Comparison of ENCODE assay signal across 8 cellular contexts in genomic region chr12:95548056-95548538, GRCh38. TPM values are rescaled to one million over a fixed set of nuclear protein-coding genes. Genes with fewer than 3 reads are reported as not detected.
DNase-seq lines count a peak whose midpoint lies in the region; ATAC-seq and TF ChIP-seq lines count a peak whose summit lies in the region.

No MANE protein-coding gene starts in this region.

- no peak for TF ChIP-seq EP300 in neural cell (conservative IDR thresholded peaks at IDR 0.05; ENCODE audit: poor library complexity, severe bottlenecking)

- no peak for ATAC-seq in HG02938 (IDR thresholded peaks at IDR 0.05; ENCODE audit: unreplicated experiment)

- H3K4me3 ChIP-seq in AG09309 (ENCODE audit: control insufficient read depth, low read depth, low read length) (peak overlapping the region; percentile 30), fibroblast of lung (replicated peaks in 1 of 4; ENCODE audit: control extremely low read depth in 1 of 4, insufficient read depth in 1 of 4, low read depth in 3 of 4, low read length in 4 of 4) (peak overlapping the region; percentile 49 to 83 (median 74)), neural cell (ENCODE audit: low read length) (peak overlapping the region; percentile 92), urinary bladder (ENCODE audit: low read depth, low read length) (peak overlapping the region; percentile 77)
- peak overlapping the region; percentile 85 for H3K4me3 ChIP-seq in Jurkat, Clone E6-1 (ENCODE audit: low read length)

- no peaks in the 10 kb centered on the region for H3K36me3 ChIP-seq in fibroblast of lung (ENCODE audit: control insufficient read depth, insufficient read depth, low read length)
- no peaks in the 10 kb centered on the region for H3K36me3 ChIP-seq in neural cell (ENCODE audit: insufficient read depth, low read length)
- no peaks in the 10 kb centered on the region for H3K36me3 ChIP-seq in urinary bladder (ENCODE audit: insufficient read depth)

- WGBS in urinary bladder, result 2% methylated on average over 50 of the region's 50 CpGs

- H3K27ac ChIP-seq in fibroblast of lung (ENCODE audit: insufficient read depth, low read length), result peak overlapping the region; percentile 93
- peak overlapping the region; percentile 45 for H3K27ac ChIP-seq in neural cell (ENCODE audit: low read length)
- H3K27ac ChIP-seq in urinary bladder (ENCODE audit: low read depth), result no peak overlapping the region

- TF ChIP-seq CTCF in AG09309 (IDR thresholded peaks at IDR 0.05; ENCODE audit: control insufficient read depth, insufficient read depth, low read depth, low read length, missing control alignments) (no peak), fibroblast of lung (conservative IDR thresholded peaks at IDR 0.05 in 1 of 2, IDR thresholded peaks at IDR 0.05 in 1 of 2; ENCODE audit: low read depth in 1 of 2, low read length in 2 of 2) (no peak), neural cell (IDR thresholded peaks at IDR 0.05; ENCODE audit: poor library complexity, severe bottlenecking) (no peak)

- no peaks in the 10 kb centered on the region for H3K9me2 ChIP-seq in neural cell (ENCODE audit: insufficient read depth, low read length)

- peak overlapping the region; percentile 88 for H3K9ac ChIP-seq in fibroblast of lung (ENCODE audit: insufficient read depth, low read length)
- H3K9ac ChIP-seq in neural cell (ENCODE audit: low read length), result peak overlapping the region; percentile 76

- H3K4me2 ChIP-seq in fibroblast of lung (ENCODE audit: extremely low read depth, insufficient read depth, low read length), result peak overlapping the region; percentile 78
- H3K4me2 ChIP-seq in neural cell (ENCODE audit: low read length), result peak overlapping the region; percentile 98

- H3F3A ChIP-seq in neural cell (ENCODE audit: insufficient read depth, low read length, poor library complexity, severe bottlenecking), result peaks cover 3% of the 10 kb centered on the region

- DNase-seq in AG09309 (ENCODE audit: low read depth), result no peak
- no peak for DNase-seq in Jurkat, Clone E6-1 (ENCODE audit: low read depth, low spot score)
- DNase-seq in activated CD8-positive, alpha-beta memory T cell treated with anti-CD3 and anti-CD28 coated beads, Interleukin-2, amount 50 U/mL, for 48 hours, result peak; percentile 67
- no peak for DNase-seq in fibroblast of lung (ENCODE audit: low read depth in 2 of 2)
- no peak for DNase-seq in RPMI8226

- H3K9me3 ChIP-seq in fibroblast of lung (ENCODE audit: control insufficient read depth, insufficient read depth, low read depth, low read length) (no peaks in the 10 kb centered on the region), neural cell (ENCODE audit: low read length) (no peaks in the 10 kb centered on the region)

- H3K79me2 ChIP-seq in fibroblast of lung (ENCODE audit: control insufficient read depth, insufficient read depth, low read length), result peaks cover 7% of the 10 kb centered on the region
- peaks cover 6% of the 10 kb centered on the region for H3K79me2 ChIP-seq in neural cell (replicated peaks; ENCODE audit: insufficient read depth, low read length)

- H3K27me3 ChIP-seq in fibroblast of lung (ENCODE audit: control insufficient read depth, insufficient read depth, low read length), result peaks cover 8% of the 10 kb centered on the region
- H3K27me3 ChIP-seq in neural cell (ENCODE audit: insufficient read depth, low read depth, low read length), result peaks cover 14% of the 10 kb centered on the region

- no peaks in the 10 kb centered on the region for H4K20me1 ChIP-seq in fibroblast of lung (ENCODE audit: control insufficient read depth, extremely low read depth, insufficient read depth, low read length)
- no peaks in the 10 kb centered on the region for H4K20me1 ChIP-seq in neural cell (ENCODE audit: insufficient read depth)

- TF ChIP-seq RAD21 in neural cell (conservative IDR thresholded peaks at IDR 0.05), result no peak

- H2AFZ ChIP-seq in fibroblast of lung (ENCODE audit: low read length) (peak overlapping the region; percentile 64), neural cell (ENCODE audit: low read depth, low read length) (peak overlapping the region; percentile 68)

- H3K4me1 ChIP-seq in fibroblast of lung (ENCODE audit: control insufficient read depth, extremely low read depth, insufficient read depth, low read length) (peaks cover 3% of the 10 kb centered on the region), urinary bladder (ENCODE audit: insufficient read depth) (no peaks in the 10 kb centered on the region)

TF ChIP-seq in neural cell, 6 proteins besides CTCF, POLR2A, EP300 and RAD21:
- TF ChIP-seq EZH2 (IDR thresholded peaks at IDR 0.05; ENCODE audit: borderline replicate concordance, insufficient read depth, low read length, poor library complexity, severe bottlenecking), result no peak
- TF ChIP-seq POLR2AphosphoS5 (IDR thresholded peaks at IDR 0.05), result peak; percentile 16
- peak; percentile 10 for TF ChIP-seq SMC3 (conservative IDR thresholded peaks at IDR 0.05; ENCODE audit: poor library complexity)
- peak; percentile 23 for TF ChIP-seq MXI1 (conservative IDR thresholded peaks at IDR 0.05; ENCODE audit: poor library complexity, severe bottlenecking)

RNA-seq across cellular contexts. Expression of gene USP44, which starts 3.2 kb away (rescaled TPM):
- 45.7 TPM for polyA plus RNA-seq in Jurkat, Clone E6-1 (2012; ENCODE audit: insufficient read depth, insufficient read length)
- total RNA-seq in fibroblast of lung (27.2 and 27.4 TPM in 2 replicates), urinary bladder (0.42 TPM)
- polyA plus RNA-seq in fibroblast of lung (7.0 and 21.5 TPM in 2 replicates), neural cell (3.2 and 3.7 TPM in 2 replicates), urinary bladder (0.44 TPM)
- 3.5 and 10.1 TPM in 2 replicates for polyA plus RNA-seq in fibroblast of lung (2012)
- polyA minus RNA-seq in fibroblast of lung (ENCODE audit: low replicate concordance) (1.2 and 15.8 TPM in 2 replicates), neural cell (6.8 TPM in 2 replicates)

Comparison
In these comparisons a context has a peak if more than half of its experiments do, and no peak if none do; other contexts are left out.
1. H3K4me3 ChIP-seq: peak in every context shown above with its lines; median percentile 92 in neural cell; 85 in Jurkat, Clone E6-1; 77 in urinary bladder; 74 in fibroblast of lung; 30 in AG09309.